Comparison of ENCODE assay signal across 29 cellular contexts in the genomic region with DNA sequence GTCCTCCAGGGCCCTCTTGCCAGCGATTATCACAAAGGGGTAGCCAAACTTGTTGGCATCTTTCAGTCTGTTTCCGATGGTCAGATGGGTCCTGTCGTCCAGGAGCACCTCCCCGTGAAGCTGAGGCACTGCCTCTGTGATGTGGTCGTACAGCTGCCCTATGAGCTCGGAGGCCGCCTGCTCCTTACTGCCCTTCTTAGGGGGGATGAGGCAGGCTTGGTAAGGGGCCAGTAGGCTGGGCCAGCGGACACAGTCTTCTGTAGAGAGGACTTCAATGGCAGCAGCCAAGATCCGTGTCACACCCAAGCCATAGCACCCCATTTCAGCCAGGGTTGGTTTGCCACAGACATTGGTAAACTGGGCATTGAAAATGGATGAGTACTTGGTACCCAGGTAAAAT. TPM values are rescaled to one million over a fixed set of nuclear protein-coding genes. Genes with fewer than 3 reads are reported as not detected.
"Had no signal": no experiment of that assay in that cellular context is flagged by ENCODE, and none has a peak within 500 bp of the region (broad histone marks: within the 10 kb centered on the region; RNA-seq: fewer than 3 reads in every experiment).

No MANE protein-coding gene starts in this region.

- DNase-seq: naive thymus-derived CD4-positive, alpha-beta T cell; natural killer cell; occipital lobe; pancreas; psoas muscle; right cardiac atrium; right lobe of liver; stimulated activated CD4-positive, alpha-beta T cell treated with anti-CD3 and anti-CD28 coated beads, Interleukin-15, amount 100 ng/mL, for 24 hours; stimulated activated CD4-positive, alpha-beta T cell treated with anti-CD3 and anti-CD28 coated beads, Interleukin-2, amount 100 ng/mL, for 24 hours; stimulated activated CD4-positive, alpha-beta T cell treated with anti-CD3 and anti-CD28 coated beads, Interleukin-2, amount 100 ng/mL, for 48 hours; stimulated activated CD4-positive, alpha-beta T cell treated with anti-CD3 and anti-CD28 coated beads, Interleukin-4, amount 100 ng/mL, for 24 hours; stimulated activated naive B cell treated with anti-CD40 and anti-IgM and Interleukin-4, amounts not matched to agents 10 μg/mL and 1 μg/mL and 100 μg/mL, for 72 hours; stimulated activated naive CD4-positive, alpha-beta T cell treated with Interleukin-2 at 50 U/mL for 16 hours; stomach; thyroid gland; trophoblast cell; upper lobe of left lung had no signal

- H3K4me2 ChIP-seq: neural progenitor cell, smooth muscle cell had no signal

- H3K27me3 Mint-ChIP-seq: naive thymus-derived CD4-positive, alpha-beta T cell; progenitor cell of endocrine pancreas; stimulated activated naive B cell treated with anti-CD40 and anti-IgM and Interleukin-4, amounts not matched to agents 10 μg/mL and 1 μg/mL and 100 μg/mL, for 72 hours; stimulated activated naive CD8-positive, alpha-beta T cell treated with anti-CD3 and anti-CD28 coated beads, Interleukin-15, Interleukin-2, amounts not matched to agents 100 ng/mL and 50 ng/mL, for 24 hours had no signal

- H3K9me3 Mint-ChIP-seq: naive thymus-derived CD4-positive, alpha-beta T cell; natural killer cell; nephron; neural progenitor cell; stimulated activated effector memory CD8-positive, alpha-beta T cell treated with anti-CD3 and anti-CD28 coated beads, Interleukin-12 subunit alpha, Interleukin-12 subunit beta, amount 100 ng/mL, for 72 hours; stimulated activated naive B cell treated with anti-CD40 and anti-IgM and Interleukin-4, amounts not matched to agents 10 μg/mL and 1 μg/mL and 100 μg/mL, for 72 hours; stimulated activated naive CD8-positive, alpha-beta T cell treated with anti-CD3 and anti-CD28 coated beads, Interleukin-15, Interleukin-2, amounts not matched to agents 100 ng/mL and 50 ng/mL, for 24 hours had no signal

- H3K27me3 ChIP-seq: neural progenitor cell, pancreas, right lobe of liver, stomach, thyroid gland, tibial nerve, upper lobe of left lung, vagina had no signal

- H3K9ac ChIP-seq: neural progenitor cell had no signal

- H2AFZ ChIP-seq: neural progenitor cell had no signal

- H3K4me1 ChIP-seq: neural progenitor cell, pancreas, right lobe of liver, thyroid gland, upper lobe of left lung had no signal

- H3K36me3 Mint-ChIP-seq: natural killer cell had no signal

- H3K36me3 ChIP-seq: neural progenitor cell had no signal

- H3K27ac Mint-ChIP-seq: natural killer cell; nephron; neural progenitor cell; progenitor cell of endocrine pancreas; stimulated activated effector memory CD8-positive, alpha-beta T cell treated with anti-CD3 and anti-CD28 coated beads, Interleukin-12 subunit alpha, Interleukin-12 subunit beta, amount 100 ng/mL, for 72 hours; stimulated activated naive B cell treated with anti-CD40 and anti-IgM and Interleukin-4, amounts not matched to agents 10 μg/mL and 1 μg/mL and 100 μg/mL, for 72 hours; stimulated activated naive CD8-positive, alpha-beta T cell treated with anti-CD3 and anti-CD28 coated beads, Interleukin-15, Interleukin-2, amounts not matched to agents 100 ng/mL and 50 ng/mL, for 24 hours had no signal

- H3K4me3 Mint-ChIP-seq: naive thymus-derived CD4-positive, alpha-beta T cell; natural killer cell; nephron; neural progenitor cell; stimulated activated effector memory CD8-positive, alpha-beta T cell treated with anti-CD3 and anti-CD28 coated beads, Interleukin-12 subunit alpha, Interleukin-12 subunit beta, amount 100 ng/mL, for 72 hours; stimulated activated naive B cell treated with anti-CD40 and anti-IgM and Interleukin-4, amounts not matched to agents 10 μg/mL and 1 μg/mL and 100 μg/mL, for 72 hours; stimulated activated naive CD8-positive, alpha-beta T cell treated with anti-CD3 and anti-CD28 coated beads, Interleukin-15, Interleukin-2, amounts not matched to agents 100 ng/mL and 50 ng/mL, for 24 hours had no signal

- H3K9me3 ChIP-seq: pancreas, psoas muscle, right lobe of liver, stomach, thoracic aorta, thyroid gland, tibial nerve, upper lobe of left lung, vagina had no signal

- H3K27ac ChIP-seq: neural progenitor cell, pancreas, psoas muscle, right lobe of liver, skin epidermis, stomach, thoracic aorta, thyroid gland, tibial nerve, upper lobe of left lung, vagina had no signal

- H3K4me3 ChIP-seq: neural progenitor cell, pancreas, psoas muscle, right lobe of liver, skin epidermis, smooth muscle cell, stomach, thoracic aorta, thyroid gland, tibial nerve, upper lobe of left lung, vagina had no signal

- ATAC-seq: naive thymus-derived CD4-positive, alpha-beta T cell; natural killer cell; pancreas; psoas muscle; right cardiac atrium; right lobe of liver; stimulated activated effector memory CD8-positive, alpha-beta T cell treated with anti-CD3 and anti-CD28 coated beads, Interleukin-12 subunit alpha, Interleukin-12 subunit beta, amount 100 ng/mL, for 72 hours; stimulated activated naive B cell treated with anti-CD40 and anti-IgM and Interleukin-4, amounts not matched to agents 10 μg/mL and 1 μg/mL and 100 μg/mL, for 72 hours had no signal

RNA-seq across cellular contexts. Expression of a gene that starts 43.3 kb away (rescaled TPM):
- total RNA-seq: osteocyte, tibial nerve had no signal
- polyA plus RNA-seq: neural cell had no signal
